Comparison of ENCODE assay signal across 13 cellular contexts in genomic region chr11:16792426-16792825, GRCh38. TPM values are rescaled to one million over a fixed set of nuclear protein-coding genes. Genes with fewer than 3 reads are reported as not detected.
DNase-seq lines count a peak whose midpoint lies in the region; ATAC-seq and TF ChIP-seq lines count a peak whose summit lies in the region.
"Had no signal": no experiment of that assay in that cellular context is flagged by ENCODE, and none has a peak within 500 bp of the region (broad histone marks: within the 10 kb centered on the region; RNA-seq: fewer than 3 reads in every experiment).

No MANE protein-coding gene starts in this region.

- H4K20me1 ChIP-seq in SK-N-SH (ENCODE audit: insufficient read depth), result no peaks in the 10 kb centered on the region

- peak overlapping the region in 1 of 2 experiments; percentile 92; a peak in 2 of 4 replicates for H3K27ac ChIP-seq in SK-N-SH (ENCODE audit: low read depth in 2 of 2, low read length in 1 of 2)
- H3K27ac ChIP-seq in left lung, result peak overlapping the region; percentile 71 to 86

- H3K4me1 ChIP-seq in SK-N-SH (ENCODE audit: control insufficient read depth in 1 of 2, insufficient read depth in 2 of 2, low read depth in 1 of 2, low read length in 1 of 2) (peaks cover 0 to 8% of the 10 kb centered on the region in 2 experiments), left lung (peaks cover 15 to 67% of the 10 kb centered on the region in 2 donors)

- H3F3A ChIP-seq in SK-N-SH (replicated peaks; ENCODE audit: insufficient read depth), result peaks cover 23% of the 10 kb centered on the region

- peak overlapping the region; percentile 58; the same call in 1 of the 2 replicates for H3K9ac ChIP-seq in SK-N-SH

- TF ChIP-seq EP300 in SK-N-SH (IDR thresholded peaks at IDR 0.05; ENCODE audit: borderline replicate concordance in 1 of 2, low read depth in 1 of 2, low read length in 1 of 2), result no peak

- CTCF ChIA-PET in SK-N-SH (lab: Yijun Ruan, JAX), result interaction anchor here (0.6 to 2.9 kb wide), 5 partner anchors 7 to 1472 kb away, joined by 3 to 14 read pairs (median 4); no protein-coding TSS in a partner anchor

- no peak overlapping the region for H2AFZ ChIP-seq in SK-N-SH (ENCODE audit: low read depth)

- H3K9me3 ChIP-seq in SK-N-SH (no peaks in the 10 kb centered on the region), left lung (no peaks in the 10 kb centered on the region)
- H3K9me3 ChIP-seq: gastroesophageal sphincter had no signal

- intact Hi-C loops in left lung (cut with DNase I), result no loop called here

- ATAC-seq in SK-N-SH treated with all-trans-retinoic acid at 6 μM for 48 hours (no peak), left lung (no peak), HG03025 (IDR thresholded peaks at IDR 0.05; ENCODE audit: low FRiP score, unreplicated experiment) (no peak)
- ATAC-seq: left colon had no signal

- POLR2A ChIA-PET in SK-N-SH (lab: Yijun Ruan, JAX), result no interaction called here

- no peak for TF ChIP-seq RAD21 in SK-N-SH (IDR thresholded peaks at IDR 0.05; ENCODE audit: low read length)

- no peaks in the 10 kb centered on the region for H3K27me3 ChIP-seq in SK-N-SH (ENCODE audit: insufficient read depth)
- no peaks in the 10 kb centered on the region for H3K27me3 ChIP-seq in left lung
- H3K27me3 ChIP-seq in H7 (ENCODE audit: control insufficient read depth, insufficient read depth, low read length), result no peaks in the 10 kb centered on the region
- H3K27me3 ChIP-seq: gastroesophageal sphincter had no signal

- TF ChIP-seq CTCF in SK-N-SH (IDR thresholded peaks at IDR 0.05) (no peak), astrocyte of the cerebellum (IDR thresholded peaks at IDR 0.05; ENCODE audit: low read depth, low read length, missing control alignments) (no peak), left lung (IDR thresholded peaks at IDR 0.05) (no peak)

- H3K4me2 ChIP-seq in SK-N-SH, result no peak overlapping the region; the same call in 1 of the 2 replicates

- in situ Hi-C loops in astrocyte of the cerebellum (cut with HindIII; ENCODE audit: low sequenced_read_pairs), result no loop called here

- H3K79me2 ChIP-seq in SK-N-SH (ENCODE audit: insufficient read depth), result no peaks in the 10 kb centered on the region

- H3K4me3 ChIP-seq in SK-N-SH (ENCODE audit: low read depth in 2 of 2, low read length in 1 of 2), result no peak overlapping the region
- H3K4me3 ChIP-seq in astrocyte of the cerebellum (ENCODE audit: low read depth, low read length), result no peak overlapping the region
- H3K4me3 ChIP-seq in left lung, result no peak overlapping the region
- no peak overlapping the region for H3K4me3 ChIP-seq in H7 (ENCODE audit: insufficient read depth, low read depth, low read length)
- H3K4me3 ChIP-seq: gastroesophageal sphincter had no signal

- no peak for DNase-seq in SK-N-SH
- DNase-seq in astrocyte of the cerebellum (ENCODE audit: low read depth), result peak; percentile 54
- no peak for DNase-seq in left lung
- no peak for DNase-seq in activated naive CD4-positive, alpha-beta T cell (lab: John Stamatoyannopoulos, UW)
- no peak for DNase-seq in H7
- DNase-seq in SKM-1 treated with dmso at 0.1 percent for 144 hours (lab: John Stamatoyannopoulos, UW; ENCODE audit: unreplicated experiment), result no peak
- DNase-seq: left colon, NCI-H1092 treated with DMSO at 0.1 percent for 48 hours, NCI-H446 treated with DMSO at 0.1 percent for 48 hours, nephron progenitor cell had no signal

- no peaks in the 10 kb centered on the region for H3K9me2 ChIP-seq in SK-N-SH

- H3K36me3 ChIP-seq in SK-N-SH (replicated peaks in 1 of 2; ENCODE audit: control insufficient read depth in 1 of 2, insufficient read depth in 2 of 2, low read length in 1 of 2) (no peaks in the 10 kb centered on the region), left lung (peaks cover 0 to 19% of the 10 kb centered on the region in 2 donors), H7 (replicated peaks; ENCODE audit: control insufficient read depth, insufficient read depth, low read length) (no peaks in the 10 kb centered on the region; the same call in 1 of the 2 replicates)

TF ChIP-seq in SK-N-SH, 30 proteins besides CTCF, POLR2A, EP300 and RAD21:
- no peak for TF ChIP-seq FOSL2 (IDR thresholded peaks at IDR 0.05; ENCODE audit: borderline replicate concordance, low read depth)

TF ChIP-seq in SK-N-SH treated with all-trans-retinoic acid at 6 μM for 48 hours, 23 proteins besides CTCF, POLR2A, EP300 and RAD21:
- TF ChIP-seq ZNF8 (CRISPR knock-in tag; IDR thresholded peaks at IDR 0.05) (no peak), BACH2 (CRISPR knock-in tag; IDR thresholded peaks at IDR 0.05; ENCODE audit: borderline replicate concordance) (no peak), ZNF565 (CRISPR knock-in tag; conservative IDR thresholded peaks at IDR 0.05; ENCODE audit: low read depth) (no peak), CSDC2 (CRISPR knock-in tag; IDR thresholded peaks at IDR 0.05) (no peak), TCF4 (CRISPR knock-in tag; IDR thresholded peaks at IDR 0.05; ENCODE audit: borderline replicate concordance) (no peak), CREB5 (CRISPR knock-in tag; IDR thresholded peaks at IDR 0.05; ENCODE audit: low read depth) (no peak), PPARA (CRISPR knock-in tag; IDR thresholded peaks at IDR 0.05; ENCODE audit: borderline replicate concordance) (no peak), ESRRG (CRISPR knock-in tag; IDR thresholded peaks at IDR 0.05) (no peak), ZFP30 (CRISPR knock-in tag; IDR thresholded peaks at IDR 0.05) (no peak), ISL1 (CRISPR knock-in tag; IDR thresholded peaks at IDR 0.05) (no peak), CSRNP3 (CRISPR knock-in tag; IDR thresholded peaks at IDR 0.05) (no peak), SNAI2 (CRISPR knock-in tag; IDR thresholded peaks at IDR 0.05) (no peak), TOX (CRISPR knock-in tag; IDR thresholded peaks at IDR 0.05; ENCODE audit: borderline replicate concordance) (no peak), ARNTL (CRISPR knock-in tag; IDR thresholded peaks at IDR 0.05; ENCODE audit: borderline replicate concordance, low read depth) (no peak), TSHZ2 (CRISPR knock-in tag; IDR thresholded peaks at IDR 0.05) (no peak), ZNF70 (CRISPR knock-in tag; IDR thresholded peaks at IDR 0.05) (no peak), ZFP3 (CRISPR knock-in tag; IDR thresholded peaks at IDR 0.05) (no peak)

RNA-seq across cellular contexts. Expression of gene C11orf58, which starts 54.0 kb away (rescaled TPM):
- polyA plus RNA-seq in SK-N-SH (2012; rRNA removed), result 94.4 and 150 TPM in 2 replicates
- 128 and 267 TPM in 2 replicates for polyA plus RNA-seq in SK-N-SH (2012; cell fraction: cytosol; rRNA removed)
- polyA plus RNA-seq in SK-N-SH (2012; cell fraction: nucleus; rRNA removed), result 48.2 and 72.3 TPM in 2 replicates
- total RNA-seq in left lung, result 10 to 100 TPM; 87.9 to 89.0 TPM
- total RNA-seq in H7 (2014; rRNA removed; shearing (Covaris generic)), result 118 and 127 TPM in 2 replicates
